Comparison of ENCODE assay signal across 30 cellular contexts in the genomic region with DNA sequence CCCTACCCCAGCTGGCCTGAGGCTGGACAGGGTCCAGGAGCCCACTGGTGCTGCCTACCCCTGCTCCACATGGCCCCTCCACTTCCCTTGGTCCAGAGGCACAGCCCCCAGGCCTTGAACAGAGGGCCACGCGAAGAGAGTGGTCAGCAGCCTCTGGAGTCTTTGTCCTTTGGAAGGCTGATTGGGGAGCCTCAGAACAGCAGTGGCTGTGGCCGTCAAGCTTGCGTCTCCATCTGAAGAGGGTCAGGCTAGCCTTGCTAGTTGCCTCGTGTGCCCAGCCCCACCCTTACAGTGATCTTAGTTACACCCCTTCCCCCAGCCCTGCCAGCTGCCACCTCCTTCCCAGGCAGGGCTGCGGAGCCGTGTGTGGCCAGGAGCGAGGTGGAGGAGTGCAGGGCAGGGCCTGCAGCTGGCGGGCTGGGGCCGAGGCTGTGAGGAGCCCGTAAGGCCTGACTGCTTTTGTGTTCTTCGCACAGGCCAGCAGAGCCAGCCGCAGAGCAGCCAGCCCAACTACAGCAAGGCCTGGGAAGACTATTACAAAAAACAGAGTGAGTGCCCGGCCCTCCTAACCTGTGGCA. TPM values are rescaled to one million over a fixed set of nuclear protein-coding genes. Genes with fewer than 3 reads are reported as not detected.
"Had no signal": no experiment of that assay in that cellular context is flagged by ENCODE, and none has a peak within 500 bp of the region (broad histone marks: within the 10 kb centered on the region; RNA-seq: fewer than 3 reads in every experiment).

No MANE protein-coding gene starts in this region.

- H3K27ac Mint-ChIP-seq: activated CD4-positive, alpha-beta memory T cell treated with anti-CD3 and anti-CD28 coated beads for 36 hours; activated T-helper 1 cell treated with anti-CD3 and anti-CD28 coated beads, Interleukin-12 subunit alpha, Interleukin-12 subunit beta, Interleukin-2, Interleukin-4 antibody, amounts not matched to agents 30 ng/mL and 10 ng/mL and 1 ng/mL, durations not matched to agents 14 hours and 24 hours and 36 hours; effector memory CD8-positive, alpha-beta T cell; mesothelial cell of epicardium had no signal

- H3K9me3 Mint-ChIP-seq: activated CD4-positive, alpha-beta memory T cell treated with anti-CD3 and anti-CD28 coated beads for 36 hours; activated T-helper 1 cell treated with anti-CD3 and anti-CD28 coated beads, Interleukin-12 subunit alpha, Interleukin-12 subunit beta, Interleukin-2, Interleukin-4 antibody, amounts not matched to agents 30 ng/mL and 10 ng/mL and 1 ng/mL, durations not matched to agents 14 hours and 24 hours and 36 hours; effector memory CD8-positive, alpha-beta T cell; immature natural killer cell; mesothelial cell of epicardium had no signal

- H3K4me3 ChIP-seq: gastroesophageal sphincter, heart left ventricle, pancreas, psoas muscle, tibial nerve had no signal

- H3K27me3 ChIP-seq: gastroesophageal sphincter, heart left ventricle, pancreas, tibial nerve had no signal

- H3K4me1 Mint-ChIP-seq: immature natural killer cell; mesothelial cell of epicardium; naive thymus-derived CD4-positive, alpha-beta T cell had no signal

- DNase-seq: activated CD4-positive, alpha-beta memory T cell treated with anti-CD3 and anti-CD28 coated beads for 36 hours; activated CD4-positive, alpha-beta T cell treated with anti-CD3 and anti-CD28 coated beads for 4 hours; activated CD4-positive, CD25-positive, alpha-beta regulatory T cell; activated CD8-positive, alpha-beta memory T cell treated with anti-CD3 and anti-CD28 coated beads, Interleukin-2, amount 50 U/mL, for 4 hours; activated gamma-delta T cell treated with Interleukin-2 at 50 U/mL for 16 hours; activated naive CD4-positive, alpha-beta T cell treated with anti-CD3 and anti-CD28 coated beads, Interleukin-2, amount 50 U/mL, for 16 hours; activated T-cell treated with anti-CD3 and anti-CD28 coated beads, Interleukin-2, amount 50 U/mL, for 1 hour; amniotic stem cell; caudate nucleus; cortex of kidney; effector memory CD8-positive, alpha-beta T cell; heart left ventricle; hypothalamus; immature natural killer cell; kidney; left colon; naive thymus-derived CD4-positive, alpha-beta T cell; nucleus accumbens; stimulated activated CD4-positive, alpha-beta T cell treated with anti-CD3 and anti-CD28 coated beads, Interleukin-2, amount 100 ng/mL, for 48 hours; stimulated activated naive CD4-positive, alpha-beta T cell treated with Interleukin-2 at 50 U/mL for 16 hours had no signal

- H3K4me3 Mint-ChIP-seq: activated CD4-positive, alpha-beta memory T cell treated with anti-CD3 and anti-CD28 coated beads for 36 hours; activated T-helper 1 cell treated with anti-CD3 and anti-CD28 coated beads, Interleukin-12 subunit alpha, Interleukin-12 subunit beta, Interleukin-2, Interleukin-4 antibody, amounts not matched to agents 30 ng/mL and 10 ng/mL and 1 ng/mL, durations not matched to agents 14 hours and 24 hours and 36 hours; effector memory CD8-positive, alpha-beta T cell; immature natural killer cell; mesothelial cell of epicardium; naive thymus-derived CD4-positive, alpha-beta T cell had no signal

- H3K9me3 ChIP-seq: gastroesophageal sphincter, heart left ventricle, pancreas, psoas muscle, tibial nerve had no signal

- H3K27me3 Mint-ChIP-seq: activated CD4-positive, alpha-beta memory T cell treated with anti-CD3 and anti-CD28 coated beads for 36 hours; effector memory CD8-positive, alpha-beta T cell; naive thymus-derived CD4-positive, alpha-beta T cell had no signal

- ATAC-seq: effector memory CD8-positive, alpha-beta T cell; gastroesophageal sphincter; heart left ventricle; left colon; naive thymus-derived CD4-positive, alpha-beta T cell; pancreas; psoas muscle had no signal

- H3K27ac ChIP-seq: gastroesophageal sphincter, heart left ventricle, pancreas, psoas muscle, tibial nerve had no signal

- H3K4me1 ChIP-seq: gastroesophageal sphincter, pancreas, psoas muscle, tibial nerve had no signal

RNA-seq across cellular contexts. Expression of a gene that starts 30.1 kb away (rescaled TPM):
- total RNA-seq: fibroblast of lung; fibroblast of villous mesenchyme; gastroesophageal sphincter; kidney; left colon; mesothelial cell of epicardium; naive thymus-derived CD4-positive, alpha-beta T cell; psoas muscle; temporal lobe; tibial nerve; urinary bladder had no signal
- polyA plus RNA-seq: fibroblast of lung, heart left ventricle, urinary bladder had no signal
